Comparison of ENCODE assay signal across 8 cellular contexts in genomic region chr3:72665701-72666443, GRCh38.
DNase-seq lines count a peak whose midpoint lies in the region; ATAC-seq and TF ChIP-seq lines count a peak whose summit lies in the region.

No MANE protein-coding gene starts in this region.

- H3K27me3 Mint-ChIP-seq in activated CD8-positive, alpha-beta memory T cell treated with anti-CD3 and anti-CD28 coated beads, Interleukin-2, amount 10 ng/mL, durations not matched to agents 7 days and 5 days, result no peaks in the 10 kb centered on the region

- H3K9me3 Mint-ChIP-seq in activated CD8-positive, alpha-beta memory T cell treated with anti-CD3 and anti-CD28 coated beads, Interleukin-2, amount 10 ng/mL, durations not matched to agents 7 days and 5 days (ENCODE audit: low read depth), result no peaks in the 10 kb centered on the region

- H3K4me3 Mint-ChIP-seq in activated CD8-positive, alpha-beta memory T cell treated with anti-CD3 and anti-CD28 coated beads, Interleukin-2, amount 10 ng/mL, durations not matched to agents 7 days and 5 days, result no peak overlapping the region

- ATAC-seq in activated CD8-positive, alpha-beta memory T cell treated with anti-CD3 and anti-CD28 coated beads, Interleukin-2, amount 10 ng/mL, durations not matched to agents 7 days and 5 days, result no peak
- ATAC-seq in sciatic nerve, result peak; percentile 28
- no peak for ATAC-seq in HG03039 (IDR thresholded peaks at IDR 0.05; ENCODE audit: unreplicated experiment)

- no peak overlapping the region for H3K4me3 ChIP-seq in esophagus squamous epithelium

- H3K4me1 Mint-ChIP-seq in activated CD8-positive, alpha-beta memory T cell treated with anti-CD3 and anti-CD28 coated beads, Interleukin-2, amount 10 ng/mL, durations not matched to agents 7 days and 5 days, result no peaks in the 10 kb centered on the region

- peaks cover 4 to 37% (median 6%) of the 10 kb centered on the region in 3 donors for H3K4me1 ChIP-seq in esophagus squamous epithelium

- intact Hi-C loops in esophagus squamous epithelium (cut with DNase I) (loop anchor here (5.0 kb wide), 1 partner anchor 156 kb away; no protein-coding TSS in a partner anchor), sciatic nerve (cut with DNase I) (no loop called here)

- no peaks in the 10 kb centered on the region for H3K9me3 ChIP-seq in esophagus squamous epithelium

- H3K36me3 Mint-ChIP-seq in activated CD8-positive, alpha-beta memory T cell treated with anti-CD3 and anti-CD28 coated beads, Interleukin-2, amount 10 ng/mL, durations not matched to agents 7 days and 5 days, result no peaks in the 10 kb centered on the region

- TF ChIP-seq CTCF in esophagus squamous epithelium (IDR thresholded peaks at IDR 0.05), result peak in 5 of 6 experiments; percentile 55 to 73 (median 64)

- no peak overlapping the region for H3K27ac Mint-ChIP-seq in activated CD8-positive, alpha-beta memory T cell treated with anti-CD3 and anti-CD28 coated beads, Interleukin-2, amount 10 ng/mL, durations not matched to agents 7 days and 5 days

- DNase-seq in ELF-1 (ENCODE audit: low read depth, low spot score) (peak; percentile 67), NAMALWA (ENCODE audit: low spot score) (peak; percentile 35), esophagus squamous epithelium (lab: John Stamatoyannopoulos, UW) (no peak), sciatic nerve (ENCODE audit: low spot score) (no peak), AG20443 (ENCODE audit: low spot score) (no peak), DMS79 (lab: John Stamatoyannopoulos, UW) (no peak)
- DNase-seq in activated CD8-positive, alpha-beta memory T cell treated with anti-CD3 and anti-CD28 coated beads, Interleukin-2, amount 10 ng/mL, durations not matched to agents 7 days and 5 days, result peak; percentile 52

- peaks cover 0 to 14% (median 0%) of the 10 kb centered on the region in 4 donors for H3K27me3 ChIP-seq in esophagus squamous epithelium

- no peak for TF ChIP-seq POLR2A in esophagus squamous epithelium (IDR thresholded peaks at IDR 0.05)

- H3K27ac ChIP-seq in esophagus squamous epithelium, result no peak overlapping the region

- WGBS in esophagus squamous epithelium, 2 donors, result 75 to 79% methylated on average over 13 of the region's 13 CpGs

- CTCF ChIA-PET in activated CD8-positive, alpha-beta memory T cell treated with anti-CD3 and anti-CD28 coated beads, Interleukin-2, amount 10 ng/mL, durations not matched to agents 7 days and 5 days (lab: Charles Lee), result interaction anchor here (0.6 to 2.4 kb wide), 13 partner anchors 10 to 784 kb away, joined by 3 to 19 read pairs (median 3); no protein-coding TSS in a partner anchor

- no peaks in the 10 kb centered on the region for H3K36me3 ChIP-seq in esophagus squamous epithelium

Comparison
In these comparisons a context has a peak if more than half of its experiments do, and no peak if none do; other contexts are left out.
1. DNase-seq: peak in ELF-1 (single experiment), NAMALWA (single experiment) and activated CD8-positive, alpha-beta memory T cell treated with anti-CD3 and anti-CD28 coated beads, Interleukin-2, amount 10 ng/mL, durations not matched to agents 7 days and 5 days (single experiment); none in esophagus squamous epithelium (single experiment), sciatic nerve (single experiment), AG20443 (single experiment) and DMS79 (single experiment).